11 cellular contexts compared by ENCODE assay signal in genomic region chr18:7872569-7872968, GRCh38.
DNase-seq lines count a peak whose midpoint lies in the region; ATAC-seq and TF ChIP-seq lines count a peak whose summit lies in the region.
"Had no signal": no experiment of that assay in that cellular context is flagged by ENCODE, and none has a peak within 500 bp of the region (broad histone marks: within the 10 kb centered on the region; RNA-seq: fewer than 3 reads in every experiment).

No MANE protein-coding gene starts in this region.

- peak overlapping the region; percentile 64 to 85 (median 69) for H3K27ac ChIP-seq in gastrocnemius medialis
- H3K27ac ChIP-seq in MM.1S (ENCODE audit: low read length), result no peak overlapping the region

- peak; percentile 2 for DNase-seq in NCI-H1092 treated with DMSO at 0.1 percent for 48 hours (lab: John Stamatoyannopoulos, UW)
- DNase-seq in NCI-H1092 (lab: John Stamatoyannopoulos, UW), result no peak
- DNase-seq in NCI-H748 treated with DMSO at 0.1 percent for 48 hours (lab: John Stamatoyannopoulos, UW), result peak; percentile 42
- DNase-seq in fibroblast of the conjunctiva (ENCODE audit: low read depth), result peak; percentile 80
- peak in 1 of 2 donors; percentile 37 for DNase-seq in gastrocnemius medialis
- DNase-seq in activated naive CD4-positive, alpha-beta T cell (lab: John Stamatoyannopoulos, UW), result no peak
- DNase-seq in DMS 273 (lab: John Stamatoyannopoulos, UW; ENCODE audit: unreplicated experiment), result no peak
- no peak for DNase-seq in MM.1S
- DNase-seq: activated CD4-positive, alpha-beta memory T cell treated with anti-CD3 and anti-CD28 coated beads, Interleukin-2, amount 10 ng/mL, durations not matched to agents 7 days and 5 days; effector memory CD8-positive, alpha-beta T cell; nucleus accumbens had no signal

- H3K27me3 ChIP-seq in gastrocnemius medialis (no peaks in the 10 kb centered on the region), MM.1S (replicated peaks; ENCODE audit: insufficient read depth, low read length) (no peaks in the 10 kb centered on the region)

- no peaks in the 10 kb centered on the region for H4K20me1 ChIP-seq in MM.1S (ENCODE audit: insufficient read depth, low read length)

- H3K36me3 ChIP-seq in gastrocnemius medialis (no peaks in the 10 kb centered on the region), MM.1S (replicated peaks; ENCODE audit: insufficient read depth, low read length) (no peaks in the 10 kb centered on the region)

- H3K4me3 ChIP-seq in gastrocnemius medialis (no peak overlapping the region), MM.1S (ENCODE audit: low read length) (no peak overlapping the region)

- no peak for TF ChIP-seq POLR2A in gastrocnemius medialis (IDR thresholded peaks at IDR 0.05)

- TF ChIP-seq CTCF in gastrocnemius medialis (IDR thresholded peaks at IDR 0.05 in 4 of 5, conservative IDR thresholded peaks at IDR 0.05 in 1 of 5), result peak in 2 of 5 experiments; percentile 18 to 21
- no peak for TF ChIP-seq CTCF in MM.1S (IDR thresholded peaks at IDR 0.05; ENCODE audit: low read length)

- no peaks in the 10 kb centered on the region for H3K79me2 ChIP-seq in MM.1S (ENCODE audit: low read length)

- peaks cover 34 to 40% of the 10 kb centered on the region in 2 donors for H3K4me1 ChIP-seq in gastrocnemius medialis
- no peaks in the 10 kb centered on the region for H3K4me1 ChIP-seq in MM.1S (ENCODE audit: low read length)

- no peaks in the 10 kb centered on the region for H3K9me2 ChIP-seq in MM.1S (replicated peaks; ENCODE audit: insufficient read depth, low read length)

- no peaks in the 10 kb centered on the region for H3F3A ChIP-seq in MM.1S (ENCODE audit: insufficient read depth, low read length)

- ATAC-seq in gastrocnemius medialis, result peak; percentile 58 to 71
- ATAC-seq: effector memory CD8-positive, alpha-beta T cell had no signal

- no peaks in the 10 kb centered on the region for H3K9me3 ChIP-seq in gastrocnemius medialis
- H3K9me3 ChIP-seq in MM.1S (replicated peaks; ENCODE audit: insufficient read depth, low read length), result no peaks in the 10 kb centered on the region

- in situ Hi-C loops in gastrocnemius medialis (cut with MboI; ENCODE audit: low sequenced_read_pairs in 4 of 4), result no loop called here

- no peak overlapping the region for H2AFZ ChIP-seq in MM.1S (ENCODE audit: low read length)

- intact Hi-C loops in gastrocnemius medialis (cut with DNase I; ENCODE audit: low total_unique reads), result loop anchor here (5.0 to 10.0 kb wide), 3 partner anchors 265 to 305 kb away; partner anchors contain the start of gene PTPRM

- no peak overlapping the region for H3K4me2 ChIP-seq in MM.1S (ENCODE audit: low read depth, low read length)

- H3K9ac ChIP-seq in MM.1S (ENCODE audit: low read length), result no peak overlapping the region

Comparison
In these comparisons a context has a peak if more than half of its experiments do, and no peak if none do; other contexts are left out.
1. DNase-seq: peak in NCI-H1092 treated with DMSO at 0.1 percent for 48 hours (single experiment), NCI-H748 treated with DMSO at 0.1 percent for 48 hours (single experiment) and fibroblast of the conjunctiva (single experiment); none in NCI-H1092 (single experiment), activated naive CD4-positive, alpha-beta T cell (0 of 4), DMS 273 (single experiment) and MM.1S (single experiment).